In the genomic region with DNA sequence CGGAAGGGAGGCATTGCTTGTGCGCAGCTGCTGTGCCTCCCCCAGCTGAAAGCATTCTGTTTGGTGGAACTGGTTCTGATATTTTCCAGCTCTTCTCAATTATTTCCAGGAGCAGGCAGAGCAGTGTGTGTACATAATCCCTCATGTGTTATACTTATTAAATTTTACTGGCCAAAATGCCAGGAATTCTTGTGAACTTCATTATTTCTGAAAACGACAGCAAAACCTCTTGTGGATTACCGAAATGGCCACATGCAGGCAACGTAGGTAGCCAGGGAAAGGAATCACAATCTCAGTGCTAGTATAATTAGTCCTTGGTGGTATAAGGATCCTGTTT, we compare ENCODE assay signal across 12 cellular contexts.
DNase-seq lines count a peak whose midpoint lies in the region; ATAC-seq and TF ChIP-seq lines count a peak whose summit lies in the region.
"Had no signal": no experiment of that assay in that cellular context is flagged by ENCODE, and none has a peak within 500 bp of the region (broad histone marks: within the 10 kb centered on the region; RNA-seq: fewer than 3 reads in every experiment).

No MANE protein-coding gene starts in this region.

- H3K9me3 ChIP-seq in GM23248 (ENCODE audit: low read depth) (no peaks in the 10 kb centered on the region), esophagus muscularis mucosa (no peaks in the 10 kb centered on the region), psoas muscle (no peaks in the 10 kb centered on the region)
- H3K9me3 ChIP-seq: right lobe of liver had no signal

- no peak for TF ChIP-seq EP300 in esophagus muscularis mucosa (IDR thresholded peaks at IDR 0.05)

- in situ Hi-C loops in GM23248 (cut with MboI), result no loop called here

- TF ChIP-seq CTCF in RWPE1 (conservative IDR thresholded peaks at IDR 0.05; ENCODE audit: low read depth) (no peak), esophagus muscularis mucosa (IDR thresholded peaks at IDR 0.05) (no peak), psoas muscle (IDR thresholded peaks at IDR 0.05) (no peak)

- POLR2A ChIA-PET in RWPE1 (lab: Yijun Ruan, JAX; ENCODE audit: low non-redundant PET), result no interaction called here

- H3K4me2 ChIP-seq in GM23248 (ENCODE audit: unreplicated experiment), result peak overlapping the region; percentile 89

- H3K4me3 ChIP-seq in GM23248 (peak overlapping the region; percentile 65), esophagus muscularis mucosa (no peak overlapping the region), psoas muscle (peak overlapping the region; percentile 35)
- H3K4me3 ChIP-seq: right lobe of liver had no signal

- no peak for TF ChIP-seq POLR2A in esophagus muscularis mucosa (IDR thresholded peaks at IDR 0.05; ENCODE audit: low read depth)

- H3K79me2 ChIP-seq in GM23248 (ENCODE audit: insufficient read depth), result no peaks in the 10 kb centered on the region

- peak overlapping the region; percentile 86 for H3K9ac ChIP-seq in GM23248

- no peaks in the 10 kb centered on the region for H3K9me2 ChIP-seq in GM23248 (ENCODE audit: insufficient read depth)

- WGBS in GM23248 (ENCODE audit: low coverage in 1 of 2, low lambda C conversion rate in 2 of 2, missing lambda C conversion rate in 2 of 2), 2 experiments, result 55 to 59% methylated on average over 5 of the region's 5 CpGs
- WGBS in esophagus muscularis mucosa, result 79% methylated on average over 5 of the region's 5 CpGs
- WGBS in psoas muscle, 3 donors, result 62 to 78% (median 74%) methylated on average over 5 of the region's 5 CpGs

- H2AFZ ChIP-seq in GM23248, result peak overlapping the region; percentile 63; the same call in 1 of the 2 replicates

- H3F3A ChIP-seq in GM23248 (ENCODE audit: insufficient read depth), result peaks cover 31% of the 10 kb centered on the region

- CTCF ChIA-PET in RWPE1 (lab: Yijun Ruan, JAX), result no interaction called here

- H3K27me3 ChIP-seq in GM23248 (replicated peaks; ENCODE audit: insufficient read depth) (no peaks in the 10 kb centered on the region), esophagus muscularis mucosa (no peaks in the 10 kb centered on the region), psoas muscle (ENCODE audit: insufficient read depth in 3 of 3, low read length in 2 of 3) (no peaks in the 10 kb centered on the region)
- H3K27me3 ChIP-seq: right lobe of liver had no signal

- H3K4me1 ChIP-seq in GM23248 (ENCODE audit: insufficient read depth) (peaks cover 28% of the 10 kb centered on the region), esophagus muscularis mucosa (peaks cover 0 to 33% (median 18%) of the 10 kb centered on the region in 4 donors), psoas muscle (peaks cover 26% of the 10 kb centered on the region)
- H3K4me1 ChIP-seq: right lobe of liver had no signal

- intact Hi-C loops in esophagus muscularis mucosa (cut with DNase I) (no loop called here), psoas muscle (cut with DNase I) (loop anchor here in 1 of 2 donors (5.0 kb wide), 2 partner anchors 40 to 75 kb away; no protein-coding TSS in a partner anchor)

- H3K27ac ChIP-seq in GM23248 (peak overlapping the region; percentile 96), RWPE1 (peak overlapping the region; percentile 37), esophagus muscularis mucosa (replicated peaks in 1 of 4) (peak overlapping the region in 3 of 4 donors; percentile 71 to 86 (median 80)), psoas muscle (peak overlapping the region; percentile 98)
- H3K27ac ChIP-seq: right lobe of liver, WERI-Rb-1 had no signal

- no peaks in the 10 kb centered on the region for H4K20me1 ChIP-seq in GM23248 (ENCODE audit: insufficient read depth)

- DNase-seq in GM23248, result peak; percentile 14
- DNase-seq in RWPE1 (ENCODE audit: low spot score), result no peak
- no peak for DNase-seq in esophagus muscularis mucosa (ENCODE audit: extremely low spot score)
- no peak for DNase-seq in psoas muscle
- no peak for DNase-seq in H4 (ENCODE audit: low spot score)
- no peak for DNase-seq in hepatic stellate cell (ENCODE audit: low spot score)
- DNase-seq: activated effector memory CD4-positive, alpha-beta T cell treated with anti-CD3 and anti-CD28 coated beads, Interleukin-2, amount 50 U/mL, for 16 hours; NCI-H1436; right lobe of liver; WERI-Rb-1 had no signal

- 0 out of 2 replicates have a peak, but pooled peaks cover 3% of the 10 kb centered on the region for H3K36me3 ChIP-seq in GM23248 (ENCODE audit: low read depth)
- H3K36me3 ChIP-seq in esophagus muscularis mucosa, result peaks cover 0 to 22% (median 16%) of the 10 kb centered on the region in 4 donors
- peaks cover 0 to 15% of the 10 kb centered on the region in 2 donors for H3K36me3 ChIP-seq in psoas muscle (ENCODE audit: insufficient read depth in 1 of 2, low read depth in 1 of 2)
- H3K36me3 ChIP-seq: right lobe of liver had no signal

- ATAC-seq in psoas muscle, result no peak
- ATAC-seq in HG03097 (IDR thresholded peaks at IDR 0.05; ENCODE audit: low FRiP score, unreplicated experiment), result no peak
- no peak for ATAC-seq in GM21529 (IDR thresholded peaks at IDR 0.05; ENCODE audit: unreplicated experiment)

Comparison
In these comparisons a context has a peak if more than half of its experiments do, and no peak if none do; other contexts are left out.
1. H3K27ac ChIP-seq: peak in every context shown above with its lines; median percentile 98 in psoas muscle; 96 in GM23248; 80 in esophagus muscularis mucosa; 37 in RWPE1.
2. H3K4me3 ChIP-seq: peak in GM23248 (single experiment) and psoas muscle (single experiment); none in esophagus muscularis mucosa (0 of 4).